ENCODE assay signal across 16 cellular contexts in genomic region chr5:150252489-150252888, GRCh38. TPM values are rescaled to one million over a fixed set of nuclear protein-coding genes. Genes with fewer than 3 reads are reported as not detected.
A peak's percentile ranks its signal among the peaks of the same experiment; 100 is the strongest.
DNase-seq lines count a peak whose midpoint lies in the region; ATAC-seq and TF ChIP-seq lines count a peak whose summit lies in the region.
"Had no signal": no experiment of that assay in that cellular context is flagged by ENCODE, and none has a peak within 500 bp of the region (broad histone marks: within the 10 kb centered on the region; RNA-seq: fewer than 3 reads in every experiment).

No MANE protein-coding gene starts in this region.

- H3K9me3 ChIP-seq in BLaER1 (no peaks in the 10 kb centered on the region), left lung (no peaks in the 10 kb centered on the region)
- no peaks in the 10 kb centered on the region for H3K9me3 ChIP-seq in BLaER1 treated with 17β-estradiol and CSF1 and Interleukin-3, amounts not matched to agents 10 nM and 100 nM (replicated peaks in 1 of 11)

- no peaks in the 10 kb centered on the region for H4K20me1 ChIP-seq in BLaER1
- H4K20me1 ChIP-seq in BLaER1 treated with 17β-estradiol and CSF1 and Interleukin-3, amounts not matched to agents 10 nM and 100 nM = no peaks in the 10 kb centered on the region

- no peak overlapping the region for H3K4me3 ChIP-seq in BLaER1
- no peak overlapping the region for H3K4me3 ChIP-seq in BLaER1 treated with 17β-estradiol and CSF1 and Interleukin-3, amounts not matched to agents 10 nM and 100 nM
- H3K4me3 ChIP-seq in left lung = no peak overlapping the region

- H3K36me3 ChIP-seq in BLaER1 (no peaks in the 10 kb centered on the region), left lung (no peaks in the 10 kb centered on the region)
- H3K36me3 ChIP-seq in BLaER1 treated with 17β-estradiol and CSF1 and Interleukin-3, amounts not matched to agents 10 nM and 100 nM = no peaks in the 10 kb centered on the region

- DNase-seq in left lung (no peak), COLO668 (lab: John Stamatoyannopoulos, UW; ENCODE audit: unreplicated experiment) (no peak)
- DNase-seq: Calu3; CD4-positive, alpha-beta T cell; CD8-positive, alpha-beta memory T cell; COR-L47; DMS53; DMS79 treated with DMSO at 0.1 percent for 48 hours; GF-D8; GOT3; HCEC 1CT had no signal

- intact Hi-C loops in left lung (cut with DNase I) = no loop called here

- H3K9ac ChIP-seq in BLaER1 = no peak overlapping the region; the same call in 1 of the 2 replicates
- H3K9ac ChIP-seq in BLaER1 treated with 17β-estradiol and CSF1 and Interleukin-3, amounts not matched to agents 10 nM and 100 nM = peak overlapping the region in 1 of 11 experiments; percentile 53; a peak in 1 of 22 replicates

- ATAC-seq in left lung (peak; percentile 82), GM21717 (IDR thresholded peaks at IDR 0.05; ENCODE audit: unreplicated experiment) (no peak), HG02610 (IDR thresholded peaks at IDR 0.05; ENCODE audit: unreplicated experiment) (no peak)

- peak overlapping the region; percentile 85 for H3K4me2 ChIP-seq in BLaER1
- H3K4me2 ChIP-seq in BLaER1 treated with 17β-estradiol and CSF1 and Interleukin-3, amounts not matched to agents 10 nM and 100 nM = peak overlapping the region in 8 of 11 experiments; percentile 67 to 93 (median 82); a peak in 14 of 22 replicates

- H3K27me3 ChIP-seq in BLaER1 (no peaks in the 10 kb centered on the region), left lung (peaks cover 0 to 11% of the 10 kb centered on the region in 2 donors)
- H3K27me3 ChIP-seq in BLaER1 treated with 17β-estradiol and CSF1 and Interleukin-3, amounts not matched to agents 10 nM and 100 nM = no peaks in the 10 kb centered on the region

- H3K27ac ChIP-seq in BLaER1 (no peak overlapping the region), left lung (no peak overlapping the region)
- H3K27ac ChIP-seq in BLaER1 treated with 17β-estradiol and CSF1 and Interleukin-3, amounts not matched to agents 10 nM and 100 nM = no peak overlapping the region

- H3K4me1 ChIP-seq in BLaER1 (peaks cover 62% of the 10 kb centered on the region), left lung (no peaks in the 10 kb centered on the region)
- peaks cover 20 to 62% (median 60%) of the 10 kb centered on the region in 10 experiments for H3K4me1 ChIP-seq in BLaER1 treated with 17β-estradiol and CSF1 and Interleukin-3, amounts not matched to agents 10 nM and 100 nM

- TF ChIP-seq CTCF in left lung (IDR thresholded peaks at IDR 0.05) = no peak

RNA-seq across cellular contexts. Expression of gene CAMK2A, which starts 37.1 kb away (rescaled TPM):
- total RNA-seq in left lung = 1 to 10 TPM in 1 of 2 donors, under 1 TPM in 1; 0.64 to 1.2 TPM
- total RNA-seq: A673; Calu3; CD8-positive, alpha-beta memory T cell had no signal

RNA-seq across cellular contexts. Expression of gene ARSI, which starts 50.2 kb away (rescaled TPM):
- total RNA-seq in left lung = 1 to 10 TPM; 6.6 to 7.5 TPM
- total RNA-seq: CD8-positive, alpha-beta memory T cell had no signal
